In genomic region chr1:84855168-84855567, GRCh38 we compare ENCODE assay signal across 19 cellular contexts. TPM values are rescaled to one million over a fixed set of nuclear protein-coding genes. Genes with fewer than 3 reads are reported as not detected.
A peak's percentile ranks its signal among the peaks of the same experiment; 100 is the strongest.
DNase-seq lines count a peak whose midpoint lies in the region; ATAC-seq, FAIRE-seq and TF ChIP-seq lines count a peak whose summit lies in the region.
"Had no signal": no experiment of that assay in that cellular context is flagged by ENCODE, and none has a peak within 500 bp of the region (broad histone marks: within the 10 kb centered on the region; RNA-seq: fewer than 3 reads in every experiment).

No MANE protein-coding gene starts in this region.

- no peaks in the 10 kb centered on the region for H3K9me1 ChIP-seq in endothelial cell of umbilical vein (replicated peaks; ENCODE audit: control insufficient read depth, extremely low read depth, insufficient read depth, low read length)

- TF ChIP-seq POLR2A in endothelial cell of umbilical vein (IDR thresholded peaks at IDR 0.05; ENCODE audit: low read depth, low read length) = no peak

- H3K9me3 ChIP-seq in MG63 (no peaks in the 10 kb centered on the region), endothelial cell of umbilical vein (replicated peaks; ENCODE audit: control insufficient read depth, insufficient read depth, low read length) (no peaks in the 10 kb centered on the region)
- H3K9me3 ChIP-seq: psoas muscle, upper lobe of left lung had no signal

- H2AFZ ChIP-seq in endothelial cell of umbilical vein (ENCODE audit: low read depth, low read length) = no peak overlapping the region

- H3K27me3 ChIP-seq in MG63 (no peaks in the 10 kb centered on the region), endothelial cell of umbilical vein (ENCODE audit: control insufficient read depth in 2 of 2, insufficient read depth in 2 of 2, low read length in 2 of 2) (peaks cover 0 to 3% of the 10 kb centered on the region in 2 experiments)
- H3K27me3 ChIP-seq: cardiac muscle cell, upper lobe of left lung had no signal

- peaks cover 4% of the 10 kb centered on the region for H3K36me3 Mint-ChIP-seq in activated naive CD8-positive, alpha-beta T cell
- H3K36me3 Mint-ChIP-seq in activated naive CD8-positive, alpha-beta T cell treated with anti-CD3 and anti-CD28 coated beads, Interleukin-2, amount 50 U/mL, for 24 hours (ENCODE audit: low read depth) = no peaks in the 10 kb centered on the region
- no peaks in the 10 kb centered on the region for H3K36me3 Mint-ChIP-seq in nephron progenitor cell (ENCODE audit: low read depth)

- H3K27me3 Mint-ChIP-seq in activated naive CD8-positive, alpha-beta T cell = no peaks in the 10 kb centered on the region
- no peaks in the 10 kb centered on the region for H3K27me3 Mint-ChIP-seq in activated naive CD8-positive, alpha-beta T cell treated with anti-CD3 and anti-CD28 coated beads, Interleukin-2, amount 50 U/mL, for 24 hours
- H3K27me3 Mint-ChIP-seq in nephron progenitor cell (ENCODE audit: low read depth, poor library complexity) = peaks cover 4% of the 10 kb centered on the region

- CTCF ChIA-PET in endothelial cell of umbilical vein (lab: Charles Lee) = no interaction called here

- H3K9me3 Mint-ChIP-seq in activated naive CD8-positive, alpha-beta T cell (ENCODE audit: low read depth) = no peaks in the 10 kb centered on the region
- H3K9me3 Mint-ChIP-seq in activated naive CD8-positive, alpha-beta T cell treated with anti-CD3 and anti-CD28 coated beads, Interleukin-2, amount 50 U/mL, for 24 hours = no peaks in the 10 kb centered on the region
- no peaks in the 10 kb centered on the region for H3K9me3 Mint-ChIP-seq in nephron progenitor cell

- no peak overlapping the region for H3K9ac ChIP-seq in endothelial cell of umbilical vein (replicated peaks; ENCODE audit: extremely low read depth, insufficient read depth, low read length)

- TF ChIP-seq CTCF in endothelial cell of umbilical vein (IDR thresholded peaks at IDR 0.05; ENCODE audit: extremely low read depth in 1 of 2, insufficient read depth in 1 of 2, low read depth in 1 of 2, low read length in 2 of 2) (no peak), nephron progenitor cell (IDR thresholded peaks at IDR 0.05) (no peak), GM20000 (IDR thresholded peaks at IDR 0.05; ENCODE audit: extremely low read depth, missing control alignments) (no peak)

- H3K27ac Mint-ChIP-seq in activated naive CD8-positive, alpha-beta T cell = peak overlapping the region; percentile 93
- H3K27ac Mint-ChIP-seq in activated naive CD8-positive, alpha-beta T cell treated with anti-CD3 and anti-CD28 coated beads, Interleukin-2, amount 50 U/mL, for 24 hours = no peak overlapping the region
- peak overlapping the region; percentile 19 for H3K27ac Mint-ChIP-seq in nephron progenitor cell

- no TSS peak for BruUV-seq in endothelial cell of umbilical vein (replicated peaks; lab: Mats Ljungman, UMichigan)

- DNase-seq in activated naive CD8-positive, alpha-beta T cell treated with anti-CD3 and anti-CD28 coated beads, Interleukin-2, amount 50 U/mL, for 24 hours = no peak
- DNase-seq in MG63 (peak; percentile 59), endothelial cell of umbilical vein (ENCODE audit: low read depth, low spot score) (no peak), nephron progenitor cell (no peak), superior temporal gyrus (ENCODE audit: extremely low spot score) (no peak), GM20000 (ENCODE audit: low spot score) (no peak)
- DNase-seq: activated CD4-positive, alpha-beta T cell treated with anti-CD3 and anti-CD28 coated beads for 1 hour; DND-41; effector CD8-positive, alpha-beta T cell; NCI-H1105; NCI-H2227 treated with DMSO at 0.1 percent for 48 hours; psoas muscle; stimulated activated CD4-positive, alpha-beta T cell treated with anti-CD3 and anti-CD28 coated beads, Interleukin-1b, Interleukin-23, amount 100 ng/mL, for 48 hours; stimulated activated CD8-positive, alpha-beta memory T cell treated with anti-CD3 and anti-CD28 coated beads, Interleukin-4, amount 100 ng/mL, for 48 hours; SW 1271; upper lobe of left lung had no signal

- no peak overlapping the region for H3K4me3 Mint-ChIP-seq in activated naive CD8-positive, alpha-beta T cell
- no peak overlapping the region for H3K4me3 Mint-ChIP-seq in activated naive CD8-positive, alpha-beta T cell treated with anti-CD3 and anti-CD28 coated beads, Interleukin-2, amount 50 U/mL, for 24 hours
- H3K4me3 Mint-ChIP-seq in nephron progenitor cell = no peak overlapping the region

- no peak overlapping the region for H3K4me2 ChIP-seq in endothelial cell of umbilical vein (ENCODE audit: insufficient read depth, low read length)

- H3K79me2 ChIP-seq in endothelial cell of umbilical vein (ENCODE audit: control insufficient read depth, insufficient read depth, low read length) = no peaks in the 10 kb centered on the region

- H3K4me1 Mint-ChIP-seq in activated naive CD8-positive, alpha-beta T cell (ENCODE audit: low read depth) = peaks cover 57% of the 10 kb centered on the region
- H3K4me1 Mint-ChIP-seq in activated naive CD8-positive, alpha-beta T cell treated with anti-CD3 and anti-CD28 coated beads, Interleukin-2, amount 50 U/mL, for 24 hours = peaks cover 28% of the 10 kb centered on the region
- H3K4me1 Mint-ChIP-seq in nephron progenitor cell = peaks cover 57% of the 10 kb centered on the region

- H3K4me3 ChIP-seq in MG63 (no peak overlapping the region), endothelial cell of umbilical vein (replicated peaks in 1 of 3; ENCODE audit: insufficient read depth in 1 of 3, low read depth in 1 of 3, low read length in 3 of 3) (no peak overlapping the region)
- H3K4me3 ChIP-seq: cardiac muscle cell, psoas muscle, upper lobe of left lung had no signal

- FAIRE-seq in endothelial cell of umbilical vein (lab: Jason Lieb, UNC) = no peak

- peaks cover 20% of the 10 kb centered on the region for H3K4me1 ChIP-seq in endothelial cell of umbilical vein (ENCODE audit: control insufficient read depth, extremely low read depth, insufficient read depth, low read length)
- H3K4me1 ChIP-seq: psoas muscle had no signal

- H3K36me3 ChIP-seq in MG63 (no peaks in the 10 kb centered on the region), endothelial cell of umbilical vein (ENCODE audit: control insufficient read depth in 2 of 2, extremely low read depth in 1 of 2, insufficient read depth in 2 of 2, low read length in 2 of 2) (no peaks in the 10 kb centered on the region)
- H3K36me3 ChIP-seq: cardiac muscle cell, upper lobe of left lung had no signal

- H3K27ac ChIP-seq in endothelial cell of umbilical vein (ENCODE audit: insufficient read depth, low read depth, low read length) = peak overlapping the region; percentile 61
- H3K27ac ChIP-seq: cardiac muscle cell, psoas muscle had no signal

- no peak for ATAC-seq in activated naive CD8-positive, alpha-beta T cell treated with anti-CD3 and anti-CD28 coated beads, Interleukin-2, amount 50 U/mL, for 24 hours
- ATAC-seq in HG02678 (IDR thresholded peaks at IDR 0.05; ENCODE audit: unreplicated experiment) = no peak
- ATAC-seq: psoas muscle had no signal

- dilution Hi-C loops in endothelial cell of umbilical vein (cut with MboI; ENCODE audit: extremely low pct_ligation_motif_present, low sequenced_read_pairs) = no loop called here

- POLR2A ChIA-PET in endothelial cell of umbilical vein (lab: Charles Lee) = no interaction called here

- H4K20me1 ChIP-seq in endothelial cell of umbilical vein (replicated peaks; ENCODE audit: control insufficient read depth, extremely low read depth, insufficient read depth, low read length) = no peaks in the 10 kb centered on the region

- intact Hi-C loops in endothelial cell of umbilical vein (cut with micrococcal nuclease) = no loop called here

TF ChIP-seq in endothelial cell of umbilical vein, 7 proteins besides CTCF, POLR2A, EP300 and RAD21:
- no peak for TF ChIP-seq MYC (IDR thresholded peaks at IDR 0.05; ENCODE audit: low read depth, low read length)
- no peak for TF ChIP-seq EZH2 (IDR thresholded peaks at IDR 0.05; ENCODE audit: borderline replicate concordance, low read depth, low read length, severe bottlenecking)
- no peak for TF ChIP-seq JUN (IDR thresholded peaks at IDR 0.05; ENCODE audit: borderline replicate concordance, insufficient read depth, insufficient read length, low read depth)
- no peak for TF ChIP-seq MAX (IDR thresholded peaks at IDR 0.05; ENCODE audit: insufficient read depth, insufficient read length)
- no peak for TF ChIP-seq FOS (IDR thresholded peaks at IDR 0.05; ENCODE audit: borderline replicate concordance, insufficient read depth, low read length)

RNA-seq across cellular contexts. Expression of gene LPAR3, which starts 37.8 kb away (rescaled TPM):
- total RNA-seq in MG63 (2014; rRNA removed; shearing (Covaris generic); ENCODE audit: low replicate concordance) = 0.07 and 7.3 TPM in 2 replicates
- total RNA-seq in endothelial cell of umbilical vein = not detected in 2 replicates
- not detected in 2 replicates for polyA plus RNA-seq in endothelial cell of umbilical vein
- not detected in 2 replicates for polyA plus RNA-seq in endothelial cell of umbilical vein (2011; cell fraction: cytosol; rRNA removed)
- polyA plus RNA-seq in endothelial cell of umbilical vein (2011; cell fraction: nucleus; rRNA removed) = not detected in 2 replicates
- not detected in 2 replicates for polyA plus RNA-seq in endothelial cell of umbilical vein (2012)
- not detected in 2 replicates for polyA minus RNA-seq in endothelial cell of umbilical vein
- not detected for polyA minus RNA-seq in endothelial cell of umbilical vein (2011; cell fraction: cytosol; rRNA and poly(A)+ RNA removed)
- not detected in 2 replicates for polyA minus RNA-seq in endothelial cell of umbilical vein (2011; cell fraction: nucleus; rRNA and poly(A)+ RNA removed)
